In the genomic region with DNA sequence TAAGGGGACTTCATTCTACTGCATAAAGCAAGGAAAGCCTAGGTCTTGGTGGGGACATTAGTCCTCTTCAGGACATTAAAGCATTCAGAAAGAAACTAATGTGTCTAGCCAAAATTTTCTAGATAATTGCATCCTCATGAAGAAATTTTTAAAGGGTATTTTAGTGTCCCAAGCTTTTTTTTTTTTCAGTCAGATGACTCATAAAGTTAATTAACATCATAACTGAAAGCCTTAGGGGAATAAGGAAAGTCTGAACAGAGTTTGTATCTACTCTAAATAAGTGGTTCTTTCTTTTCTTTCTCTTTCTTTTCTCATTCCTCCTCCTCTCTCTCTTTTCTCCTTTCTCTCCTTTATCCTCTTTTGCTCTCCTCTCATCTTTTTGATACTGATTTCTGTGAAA, we compare ENCODE assay signal across 16 cellular contexts.
"Had no signal": no experiment of that assay in that cellular context is flagged by ENCODE, and none has a peak within 500 bp of the region (broad histone marks: within the 10 kb centered on the region; RNA-seq: fewer than 3 reads in every experiment).

No MANE protein-coding gene starts in this region.

- H3K4me1 ChIP-seq: adrenal gland, heart right ventricle, left lung, right lobe of liver, transverse colon had no signal

- ATAC-seq: activated CD4-positive, CD25-positive, alpha-beta regulatory T cell treated with anti-CD3 and anti-CD28 coated beads, Interleukin-2, amount 50 U/mL, for 24 hours; heart right ventricle; left lung; natural killer cell; right lobe of liver; stimulated activated memory B cell treated with anti-CD40 and anti-IgM and Interleukin-4, amounts not matched to agents 10 μg/mL and 1 μg/mL and 100 μg/mL, for 72 hours had no signal

- H3K27me3 Mint-ChIP-seq: activated naive CD4-positive, alpha-beta T cell treated with anti-CD3 and anti-CD28 coated beads, Interleukin-2, amount 10 ng/mL, durations not matched to agents 7 days and 5 days; progenitor cell of endocrine pancreas; stimulated activated memory B cell treated with anti-CD40 and anti-IgM and Interleukin-4, amounts not matched to agents 10 μg/mL and 1 μg/mL and 100 μg/mL, for 72 hours had no signal

- DNase-seq: activated CD4-positive, alpha-beta T cell treated with anti-CD3 and anti-CD28 coated beads, Interleukin-2, amount 50 U/mL, for 48 hours; activated naive CD4-positive, alpha-beta T cell treated with anti-CD3 and anti-CD28 coated beads, Interleukin-2, amount 10 ng/mL, durations not matched to agents 7 days and 5 days; adrenal gland; dermis blood vessel endothelial cell; endodermal cell; heart right ventricle; islet precursor cell; left lung; natural killer cell; right lobe of liver; substantia nigra; transverse colon had no signal

- H3K4me3 Mint-ChIP-seq: activated naive CD4-positive, alpha-beta T cell treated with anti-CD3 and anti-CD28 coated beads, Interleukin-2, amount 10 ng/mL, durations not matched to agents 7 days and 5 days; endodermal cell; natural killer cell; stimulated activated memory B cell treated with anti-CD40 and anti-IgM and Interleukin-4, amounts not matched to agents 10 μg/mL and 1 μg/mL and 100 μg/mL, for 72 hours had no signal

- H3K36me3 ChIP-seq: adrenal gland, heart right ventricle, left lung, right lobe of liver, transverse colon had no signal

- FAIRE-seq: frontal cortex had no signal

- H3K4me3 ChIP-seq: adrenal gland, heart right ventricle, left lung, right lobe of liver, transverse colon had no signal

- H3K9me3 ChIP-seq: adrenal gland, heart right ventricle, left lung, right lobe of liver, transverse colon had no signal

- H3K36me3 Mint-ChIP-seq: activated naive CD4-positive, alpha-beta T cell treated with anti-CD3 and anti-CD28 coated beads, Interleukin-2, amount 10 ng/mL, durations not matched to agents 7 days and 5 days; natural killer cell; stimulated activated memory B cell treated with anti-CD40 and anti-IgM and Interleukin-4, amounts not matched to agents 10 μg/mL and 1 μg/mL and 100 μg/mL, for 72 hours had no signal

- H3K4me1 Mint-ChIP-seq: activated naive CD4-positive, alpha-beta T cell treated with anti-CD3 and anti-CD28 coated beads, Interleukin-2, amount 10 ng/mL, durations not matched to agents 7 days and 5 days; endodermal cell; natural killer cell; stimulated activated memory B cell treated with anti-CD40 and anti-IgM and Interleukin-4, amounts not matched to agents 10 μg/mL and 1 μg/mL and 100 μg/mL, for 72 hours had no signal

- H3K27me3 ChIP-seq: adrenal gland, heart right ventricle, left lung, right lobe of liver, transverse colon had no signal

- H3K9me3 Mint-ChIP-seq: activated naive CD4-positive, alpha-beta T cell treated with anti-CD3 and anti-CD28 coated beads, Interleukin-2, amount 10 ng/mL, durations not matched to agents 7 days and 5 days; endodermal cell; stimulated activated memory B cell treated with anti-CD40 and anti-IgM and Interleukin-4, amounts not matched to agents 10 μg/mL and 1 μg/mL and 100 μg/mL, for 72 hours had no signal

- H3K27ac ChIP-seq: adrenal gland, heart right ventricle, left lung, right lobe of liver, transverse colon had no signal
